6 cellular contexts compared by ENCODE assay signal in genomic region chr4:9891740-9892139, GRCh38.
"Had no signal": no experiment of that assay in that cellular context is flagged by ENCODE, and none has a peak within 500 bp of the region (broad histone marks: within the 10 kb centered on the region; RNA-seq: fewer than 3 reads in every experiment).

No MANE protein-coding gene starts in this region.

- H3K4me3 Mint-ChIP-seq: IgD-negative memory B cell had no signal

- FAIRE-seq: HTR-8/SVneo had no signal

- H3K36me3 Mint-ChIP-seq: IgD-negative memory B cell had no signal

- DNase-seq: IMR-90, KBM-7, KG1 had no signal

- H3K4me1 Mint-ChIP-seq: IgD-negative memory B cell had no signal

- H3K27ac ChIP-seq: HL-60 had no signal
